In the genomic region with DNA sequence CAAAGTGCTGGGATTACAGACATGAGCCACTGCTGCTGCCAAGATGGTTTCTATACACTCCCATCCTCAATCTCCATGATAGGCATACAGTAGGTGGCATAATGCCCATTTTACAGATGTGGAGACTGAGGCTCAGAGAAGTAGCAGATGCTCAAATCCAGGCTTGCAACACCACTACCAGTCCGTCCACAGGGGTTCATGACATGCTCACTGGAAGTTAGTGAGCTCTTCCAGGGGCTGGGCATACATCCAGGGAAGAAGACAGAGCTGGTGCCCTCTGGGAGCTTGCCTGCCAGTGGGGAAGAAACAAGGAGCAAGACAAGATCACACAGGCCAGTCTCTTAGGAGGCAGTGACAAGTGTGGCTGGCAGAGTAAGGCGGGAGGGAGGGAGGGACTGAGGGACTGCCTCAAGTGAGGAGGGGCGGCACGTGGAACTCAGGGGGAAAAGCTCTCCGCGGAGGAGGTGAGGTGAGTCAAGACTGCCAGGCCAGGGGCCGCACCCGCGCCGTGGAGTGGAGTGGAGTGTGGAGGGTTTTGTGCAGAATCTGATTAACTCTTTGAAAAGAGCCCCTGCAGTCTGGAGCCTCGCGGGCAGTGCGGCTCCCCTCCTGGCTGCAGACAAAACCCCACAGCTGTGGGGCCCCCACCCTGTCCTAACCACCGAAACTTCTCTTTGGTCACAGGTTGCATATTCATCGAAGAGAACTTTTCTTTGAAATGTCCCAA, we compare ENCODE assay signal across 8 cellular contexts. TPM values are rescaled to one million over a fixed set of nuclear protein-coding genes. Genes with fewer than 3 reads are reported as not detected.
DNase-seq lines count a peak whose midpoint lies in the region; ATAC-seq, FAIRE-seq and TF ChIP-seq lines count a peak whose summit lies in the region.

No MANE protein-coding gene starts in this region.

- H3K4me3 ChIP-seq in K562 (no peak overlapping the region), osteoblast (ENCODE audit: insufficient read depth, low read length) (no peak overlapping the region), psoas muscle (no peak overlapping the region)

- H3K9me3 ChIP-seq in K562 (replicated peaks; ENCODE audit: control insufficient read depth, insufficient read depth, low read depth, low read length) (no peaks in the 10 kb centered on the region), osteoblast (ENCODE audit: low read depth, low read length) (no peaks in the 10 kb centered on the region), psoas muscle (no peaks in the 10 kb centered on the region)

- TF ChIP-seq RAD21 in K562 (CRISPR knock-in tag; conservative IDR thresholded peaks at IDR 0.05 in 1 of 2, IDR thresholded peaks at IDR 0.05 in 1 of 2), result no peak

- no peaks in the 10 kb centered on the region for H3K9me1 ChIP-seq in K562 (ENCODE audit: control insufficient read depth, insufficient read depth, low read length)

- H3K27me3 ChIP-seq in K562 (ENCODE audit: control insufficient read depth in 2 of 2, insufficient read depth in 2 of 2, low read length in 2 of 2) (no peaks in the 10 kb centered on the region), osteoblast (ENCODE audit: insufficient read depth, low read length) (no peaks in the 10 kb centered on the region), psoas muscle (ENCODE audit: insufficient read depth in 3 of 3, low read length in 2 of 3) (no peaks in the 10 kb centered on the region)

- H3K4me2 ChIP-seq in K562 (ENCODE audit: insufficient read depth, low read length), result no peak overlapping the region
- no peak overlapping the region for H3K4me2 ChIP-seq in osteoblast (ENCODE audit: insufficient read depth, low read length)

- CTCF ChIA-PET in K562 (lab: Yijun Ruan, JAX; ENCODE audit: low intra/inter-chr PET ratio), result no interaction called here

- H3K9ac ChIP-seq in K562 (ENCODE audit: insufficient read depth in 1 of 2, low read depth in 2 of 2, low read length in 2 of 2), result no peak overlapping the region

- H2AFZ ChIP-seq in K562 (ENCODE audit: low read depth, low read length) (no peak overlapping the region), osteoblast (ENCODE audit: low read length) (no peak overlapping the region)

- H4K20me1 ChIP-seq in K562 (replicated peaks; ENCODE audit: control insufficient read depth, insufficient read depth, low read length) (no peaks in the 10 kb centered on the region; the same call in 1 of the 2 replicates), osteoblast (ENCODE audit: insufficient read depth, low read length) (peaks cover 14% of the 10 kb centered on the region)

- BruUV-seq in K562 (replicated peaks; lab: Mats Ljungman, UMichigan), result no TSS peak

- TF ChIP-seq POLR2A in K562 (conservative IDR thresholded peaks at IDR 0.05), result no peak

- DNase-seq in K562 (ENCODE audit: extremely low read depth in 1 of 4, low spot score in 3 of 4), result no peak
- peak; percentile 95 for DNase-seq in osteoblast (ENCODE audit: insufficient read length, low spot score, missing footprints)
- DNase-seq in NCI-H2107 (lab: John Stamatoyannopoulos, UW), result no peak
- DNase-seq in psoas muscle, result no peak

- no peak for TF ChIP-seq EP300 in K562 (IDR thresholded peaks at IDR 0.05; ENCODE audit: low read length)

- TF ChIP-seq CTCF in K562 (IDR thresholded peaks at IDR 0.05 in 2 of 3, conservative IDR thresholded peaks at IDR 0.05 in 1 of 3; ENCODE audit: insufficient read depth in 2 of 3, low read depth in 1 of 3, low read length in 3 of 3), result no peak
- TF ChIP-seq CTCF in osteoblast (IDR thresholded peaks at IDR 0.05; ENCODE audit: extremely low read depth, low read depth, low read length), result no peak
- no peak for TF ChIP-seq CTCF in psoas muscle (IDR thresholded peaks at IDR 0.05)

- H3K36me3 ChIP-seq in K562 (ENCODE audit: control insufficient read depth, insufficient read depth, low read length), result peaks cover 47% of the 10 kb centered on the region; the same call in 2 of the 3 replicates
- H3K36me3 ChIP-seq in osteoblast (ENCODE audit: insufficient read depth, low read length), result peaks cover 38% of the 10 kb centered on the region
- peaks cover 2 to 34% of the 10 kb centered on the region in 2 donors for H3K36me3 ChIP-seq in psoas muscle (ENCODE audit: insufficient read depth in 1 of 2, low read depth in 1 of 2)

- intact Hi-C loops in K562 (cut with micrococcal nuclease), result no loop called here
- intact Hi-C loops in psoas muscle (cut with DNase I), result no loop called here

- H3K79me2 ChIP-seq in K562 (ENCODE audit: control insufficient read depth, insufficient read depth, low read length) (no peaks in the 10 kb centered on the region; the same call in 2 of the 3 replicates), osteoblast (ENCODE audit: insufficient read depth, low read length) (no peaks in the 10 kb centered on the region)

- in situ Hi-C loops in K562 (cut with MboI), result no loop called here

- ATAC-seq in GM18867 (IDR thresholded peaks at IDR 0.05; ENCODE audit: unreplicated experiment) (peak; percentile 43), HG03159 (IDR thresholded peaks at IDR 0.05; ENCODE audit: unreplicated experiment) (peak; percentile 44), K562 (no peak), HG03457 (IDR thresholded peaks at IDR 0.05; ENCODE audit: unreplicated experiment) (no peak), psoas muscle (no peak), GM19452 (IDR thresholded peaks at IDR 0.05; ENCODE audit: unreplicated experiment) (no peak)

- POLR2A ChIA-PET in K562 (lab: Yijun Ruan, JAX), result interaction anchor here (0.6 to 0.9 kb wide), 4 partner anchors 9 to 28 kb away, joined by 3 read pairs; no protein-coding TSS in a partner anchor

- H3K4me1 ChIP-seq in K562 (replicated peaks in 1 of 2; ENCODE audit: control insufficient read depth in 2 of 2, insufficient read depth in 2 of 2, low read length in 2 of 2), result peaks cover 6 to 58% of the 10 kb centered on the region in 2 experiments; a peak in 4 of 5 replicates
- H3K4me1 ChIP-seq in osteoblast (ENCODE audit: insufficient read depth, low read length), result no peaks in the 10 kb centered on the region
- H3K4me1 ChIP-seq in psoas muscle, result peaks cover 16% of the 10 kb centered on the region

- H3K27ac ChIP-seq in K562 (ENCODE audit: extremely low read depth, low read depth, low read length), result no peak overlapping the region
- H3K27ac ChIP-seq in osteoblast (ENCODE audit: low read depth, low read length), result no peak overlapping the region
- H3K27ac ChIP-seq in psoas muscle, result no peak overlapping the region

- WGBS in K562 (ENCODE audit: insufficient coverage, low coverage, missing lambda C conversion rate), result 46% methylated on average over 8 of the region's 15 CpGs
- 67 to 76% (median 68%) methylated on average over 15 of the region's 15 CpGs for WGBS in psoas muscle, 3 donors

- no peak for FAIRE-seq in K562 (lab: Jason Lieb, UNC)

TF ChIP-seq in K562, 482 proteins besides CTCF, POLR2A, EP300 and RAD21 (continues in another document):
- TF ChIP-seq ZNF507 (tag; conservative IDR thresholded peaks at IDR 0.05), result no peak
- TF ChIP-seq KDM1A (IDR thresholded peaks at IDR 0.05), result peak; percentile 48 to 79; a peak in 3 of 4 replicates
- TF ChIP-seq PHF8 (IDR thresholded peaks at IDR 0.05; ENCODE audit: borderline replicate concordance, low read length), result no peak
- TF ChIP-seq HDAC2 (IDR thresholded peaks at IDR 0.05), result 0 out of 2 replicates have a peak, but pooled peaks have one; percentile 47
- no peak for TF ChIP-seq TBP (optimal IDR thresholded peaks at IDR 0.05; ENCODE audit: low read depth, low read length)
- TF ChIP-seq, protein P1, sequence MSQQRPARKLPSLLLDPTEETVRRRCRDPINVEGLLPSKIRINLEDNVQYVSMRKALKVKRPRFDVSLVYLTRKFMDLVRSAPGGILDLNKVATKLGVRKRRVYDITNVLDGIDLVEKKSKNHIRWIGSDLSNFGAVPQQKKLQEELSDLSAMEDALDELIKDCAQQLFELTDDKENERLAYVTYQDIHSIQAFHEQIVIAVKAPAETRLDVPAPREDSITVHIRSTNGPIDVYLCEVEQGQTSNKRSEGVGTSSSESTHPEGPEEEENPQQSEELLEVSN (IDR thresholded peaks at IDR 0.05; ENCODE audit: borderline replicate concordance in 1 of 2, extremely low read depth in 1 of 2, insufficient read depth in 1 of 2, insufficient read length in 1 of 2, low read depth in 1 of 2, low read length in 1 of 2, poor library complexity in 1 of 2, severe bottlenecking in 1 of 2), result peak in 1 of 2 experiments; percentile 12
- TF ChIP-seq POLR2G (IDR thresholded peaks at IDR 0.05; ENCODE audit: low read depth, low read length), result no peak
- TF ChIP-seq RNF2 (IDR thresholded peaks at IDR 0.05), result no peak

RNA-seq across cellular contexts. Expression of a gene that starts 27.9 kb away (rescaled TPM):
- total RNA-seq in K562 (2011; cell fraction: chromatin; rRNA removed; ENCODE audit: low replicate concordance), result 392 and 1,233 TPM in 2 replicates
- 729 and 820 TPM in 2 replicates for total RNA-seq in K562 (2011; cell fraction: nucleolus; rRNA removed)
- 484 and 520 TPM in 2 replicates for total RNA-seq in K562 (2011; cell fraction: nucleoplasm; rRNA removed)
- total RNA-seq in K562 (2014; rRNA removed), result 69.4 and 80.7 TPM in 2 replicates
- total RNA-seq in K562 (2014; rRNA removed; fragmentation: Illumina TruSeq; extraction: Trizol), result 28.6 and 31.2 TPM in 2 replicates
- total RNA-seq in K562 (2015; rRNA removed; fragmentation: Illumina TruSeq; extraction: Trizol), result 69.5 and 69.7 TPM in 2 replicates
- total RNA-seq in K562 (2021), result 134 and 169 TPM in 2 replicates
- polyA plus RNA-seq in K562 (2011; rRNA removed), result 35.6 and 140 TPM in 2 replicates
- polyA plus RNA-seq in K562 (2011; cell fraction: cytosol; rRNA removed), result 54.3 and 84.0 TPM in 2 replicates
- 590 and 682 TPM in 2 replicates for polyA plus RNA-seq in K562 (2011; cell fraction: nucleus; rRNA removed)
- polyA plus RNA-seq in K562 (2012), result 162 and 169 TPM in 2 replicates
- 98.4 and 117 TPM in 2 replicates for polyA plus RNA-seq in K562 (2014; fragmentation: Illumina TruSeq; extraction: Trizol)
- 1 to 10 TPM; 1.6 to 1.7 TPM for polyA plus RNA-seq in K562 (2014; fragmentation: Nextera tagmentation; extraction: Ambion mirVana)
- polyA plus RNA-seq in K562 (2014; rRNA removed), result 90.3 and 91.1 TPM in 2 replicates
- polyA minus RNA-seq in K562 (2011; rRNA and poly(A)+ RNA removed), result 33.6 and 42.1 TPM in 2 replicates
- polyA minus RNA-seq in K562 (2011; cell fraction: cytosol; rRNA and poly(A)+ RNA removed), result 133 and 177 TPM in 2 replicates
- 150 and 229 TPM in 2 replicates for polyA minus RNA-seq in K562 (2011; cell fraction: nucleus; rRNA and poly(A)+ RNA removed)
- total RNA-seq in osteoblast, result 115 and 133 TPM in 2 replicates
- total RNA-seq in psoas muscle, result 10 to 100 TPM; 16.1 to 43.0 (median 31.1) TPM
- polyA plus RNA-seq in psoas muscle, result 10 to 100 TPM in 2 of 3 donors, 1 to 10 TPM in 1; 6.2 to 19.2 (median 17.7) TPM

Comparison
In these comparisons a context has a peak if more than half of its experiments do, and no peak if none do; other contexts are left out.
1. ATAC-seq: peak in GM18867 (single experiment) and HG03159 (single experiment); none in K562 (single experiment), HG03457 (single experiment), psoas muscle (0 of 4) and GM19452 (single experiment).